ENCODE assay signal across 9 cellular contexts in genomic region chrX:17377795-17378194, GRCh38. TPM values are rescaled to one million over a fixed set of nuclear protein-coding genes. Genes with fewer than 3 reads are reported as not detected.
DNase-seq lines count a peak whose midpoint lies in the region; ATAC-seq lines count a peak whose summit lies in the region.
"Had no signal": no experiment of that assay in that cellular context is flagged by ENCODE, and none has a peak within 500 bp of the region (broad histone marks: within the 10 kb centered on the region; RNA-seq: fewer than 3 reads in every experiment).

No MANE protein-coding gene starts in this region.

- H3K4me1 ChIP-seq in stomach smooth muscle (ENCODE audit: control insufficient read depth, insufficient read depth, low read length) = peaks cover 3% of the 10 kb centered on the region

- H3K27me3 ChIP-seq in stomach smooth muscle (ENCODE audit: control insufficient read depth in 1 of 2, insufficient read depth in 2 of 2, low read length in 2 of 2) = peaks cover 0 to 4% of the 10 kb centered on the region in 2 donors

- POLR2A ChIA-PET in activated CD4-positive, alpha-beta memory T cell treated with anti-CD3 and anti-CD28 coated beads for 36 hours (lab: Charles Lee) = no interaction called here
- POLR2A ChIA-PET in activated CD4-positive, alpha-beta memory T cell treated with anti-CD3 and anti-CD28 coated beads, Interleukin-2, amount 10 ng/mL, durations not matched to agents 7 days and 5 days (lab: Charles Lee) = no interaction called here

- peaks cover 9% of the 10 kb centered on the region for H3K4me1 Mint-ChIP-seq in activated CD4-positive, alpha-beta memory T cell treated with anti-CD3 and anti-CD28 coated beads for 36 hours (ENCODE audit: low read depth)
- peaks cover 2% of the 10 kb centered on the region for H3K4me1 Mint-ChIP-seq in activated CD4-positive, alpha-beta memory T cell treated with anti-CD3 and anti-CD28 coated beads, Interleukin-2, amount 10 ng/mL, durations not matched to agents 7 days and 5 days
- no peaks in the 10 kb centered on the region for H3K4me1 Mint-ChIP-seq in activated T-helper 17 cell treated with anti-CD3 and anti-CD28 coated beads, Interleukin-2, amount 50 U/mL, for 72 hours

- peaks cover 2% of the 10 kb centered on the region for H3K36me3 Mint-ChIP-seq in activated CD4-positive, alpha-beta memory T cell treated with anti-CD3 and anti-CD28 coated beads for 36 hours
- H3K36me3 Mint-ChIP-seq in activated CD4-positive, alpha-beta memory T cell treated with anti-CD3 and anti-CD28 coated beads, Interleukin-2, amount 10 ng/mL, durations not matched to agents 7 days and 5 days (ENCODE audit: low read depth) = no peaks in the 10 kb centered on the region
- no peaks in the 10 kb centered on the region for H3K36me3 Mint-ChIP-seq in activated T-helper 17 cell treated with anti-CD3 and anti-CD28 coated beads, Interleukin-2, amount 50 U/mL, for 72 hours (ENCODE audit: low read depth)
- H3K36me3 Mint-ChIP-seq: CD8-positive, alpha-beta T cell had no signal

- no peaks in the 10 kb centered on the region for H3K36me3 ChIP-seq in stomach smooth muscle (ENCODE audit: control insufficient read depth in 2 of 2, insufficient read depth in 2 of 2, low read length in 2 of 2)

- peaks cover 8% of the 10 kb centered on the region for H3K9me3 Mint-ChIP-seq in activated CD4-positive, alpha-beta memory T cell treated with anti-CD3 and anti-CD28 coated beads for 36 hours
- no peaks in the 10 kb centered on the region for H3K9me3 Mint-ChIP-seq in activated CD4-positive, alpha-beta memory T cell treated with anti-CD3 and anti-CD28 coated beads, Interleukin-2, amount 10 ng/mL, durations not matched to agents 7 days and 5 days
- H3K9me3 Mint-ChIP-seq in activated T-helper 17 cell treated with anti-CD3 and anti-CD28 coated beads, Interleukin-2, amount 50 U/mL, for 72 hours = peaks cover 5% of the 10 kb centered on the region

- peak; percentile 63 for DNase-seq in activated CD4-positive, alpha-beta memory T cell treated with anti-CD3 and anti-CD28 coated beads for 36 hours
- no peak for DNase-seq in activated CD4-positive, alpha-beta memory T cell treated with anti-CD3 and anti-CD28 coated beads, Interleukin-2, amount 10 ng/mL, durations not matched to agents 7 days and 5 days
- no peak for DNase-seq in NCI-H1417 treated with DMSO at 0.1 percent for 48 hours (lab: John Stamatoyannopoulos, UW)
- no peak for DNase-seq in NCI-H2171 (lab: John Stamatoyannopoulos, UW)
- no peak for DNase-seq in HCEC 1CT
- DNase-seq: CD8-positive, alpha-beta T cell had no signal

- peaks cover 27% of the 10 kb centered on the region for H3K27me3 Mint-ChIP-seq in activated CD4-positive, alpha-beta memory T cell treated with anti-CD3 and anti-CD28 coated beads for 36 hours
- peaks cover 26% of the 10 kb centered on the region for H3K27me3 Mint-ChIP-seq in activated CD4-positive, alpha-beta memory T cell treated with anti-CD3 and anti-CD28 coated beads, Interleukin-2, amount 10 ng/mL, durations not matched to agents 7 days and 5 days
- H3K27me3 Mint-ChIP-seq in activated T-helper 17 cell treated with anti-CD3 and anti-CD28 coated beads, Interleukin-2, amount 50 U/mL, for 72 hours = peaks cover 26% of the 10 kb centered on the region

- no peak overlapping the region for H3K27ac ChIP-seq in stomach smooth muscle (ENCODE audit: low read length)

- H3K4me3 Mint-ChIP-seq in activated CD4-positive, alpha-beta memory T cell treated with anti-CD3 and anti-CD28 coated beads for 36 hours = peak overlapping the region; percentile 24
- no peak overlapping the region for H3K4me3 Mint-ChIP-seq in activated CD4-positive, alpha-beta memory T cell treated with anti-CD3 and anti-CD28 coated beads, Interleukin-2, amount 10 ng/mL, durations not matched to agents 7 days and 5 days
- H3K4me3 Mint-ChIP-seq in activated T-helper 17 cell treated with anti-CD3 and anti-CD28 coated beads, Interleukin-2, amount 50 U/mL, for 72 hours = no peak overlapping the region
- H3K4me3 Mint-ChIP-seq: CD8-positive, alpha-beta T cell had no signal

- intact Hi-C loops in activated CD4-positive, alpha-beta memory T cell treated with anti-CD3 and anti-CD28 coated beads for 36 hours (cut with micrococcal nuclease) = loop anchor here (1.0 to 10.0 kb wide), 5 partner anchors 63 to 359 kb away; partner anchors contain the start of gene SCML1

- H3K4me3 ChIP-seq in iPS-11a (ENCODE audit: low read depth, low read length) = peak overlapping the region; percentile 41
- H3K4me3 ChIP-seq in stomach smooth muscle (ENCODE audit: low read length in 2 of 2) = peak overlapping the region; percentile 78 to 85

- peaks cover 0 to 4% of the 10 kb centered on the region in 2 donors for H3K9me3 ChIP-seq in stomach smooth muscle (ENCODE audit: control insufficient read depth in 2 of 2, low read length in 2 of 2)

- peak; percentile 53 for ATAC-seq in activated T-helper 17 cell treated with anti-CD3 and anti-CD28 coated beads, Interleukin-2, amount 50 U/mL, for 72 hours (replicated peaks)
- ATAC-seq: CD8-positive, alpha-beta T cell had no signal

- peak overlapping the region; percentile 38 for H3K27ac Mint-ChIP-seq in activated CD4-positive, alpha-beta memory T cell treated with anti-CD3 and anti-CD28 coated beads for 36 hours
- no peak overlapping the region for H3K27ac Mint-ChIP-seq in activated CD4-positive, alpha-beta memory T cell treated with anti-CD3 and anti-CD28 coated beads, Interleukin-2, amount 10 ng/mL, durations not matched to agents 7 days and 5 days
- no peak overlapping the region for H3K27ac Mint-ChIP-seq in activated T-helper 17 cell treated with anti-CD3 and anti-CD28 coated beads, Interleukin-2, amount 50 U/mL, for 72 hours
- H3K27ac Mint-ChIP-seq: CD8-positive, alpha-beta T cell had no signal

- CTCF ChIA-PET in activated CD4-positive, alpha-beta memory T cell treated with anti-CD3 and anti-CD28 coated beads for 36 hours (lab: Charles Lee) = no interaction called here
- CTCF ChIA-PET in activated CD4-positive, alpha-beta memory T cell treated with anti-CD3 and anti-CD28 coated beads, Interleukin-2, amount 10 ng/mL, durations not matched to agents 7 days and 5 days (lab: Charles Lee) = no interaction called here

- peak overlapping the region; percentile 60 to 70 for H3K9ac ChIP-seq in stomach smooth muscle (ENCODE audit: low read length in 2 of 2)

RNA-seq across cellular contexts. Expression of gene NHS, which starts 2.8 kb away (rescaled TPM):
- 1 to 10 TPM; 4.8 to 5.0 TPM for total RNA-seq in activated CD4-positive, alpha-beta memory T cell treated with anti-CD3 and anti-CD28 coated beads for 36 hours
- total RNA-seq in activated CD4-positive, alpha-beta memory T cell treated with anti-CD3 and anti-CD28 coated beads, Interleukin-2, amount 10 ng/mL, durations not matched to agents 7 days and 5 days = under 1 TPM; 0.43 to 0.71 TPM
- under 1 TPM; 0.04 to 0.79 TPM for total RNA-seq in activated T-helper 17 cell treated with anti-CD3 and anti-CD28 coated beads, Interleukin-2, amount 50 U/mL, for 72 hours
